ENCODE assay signal across 21 cellular contexts in the genomic region with DNA sequence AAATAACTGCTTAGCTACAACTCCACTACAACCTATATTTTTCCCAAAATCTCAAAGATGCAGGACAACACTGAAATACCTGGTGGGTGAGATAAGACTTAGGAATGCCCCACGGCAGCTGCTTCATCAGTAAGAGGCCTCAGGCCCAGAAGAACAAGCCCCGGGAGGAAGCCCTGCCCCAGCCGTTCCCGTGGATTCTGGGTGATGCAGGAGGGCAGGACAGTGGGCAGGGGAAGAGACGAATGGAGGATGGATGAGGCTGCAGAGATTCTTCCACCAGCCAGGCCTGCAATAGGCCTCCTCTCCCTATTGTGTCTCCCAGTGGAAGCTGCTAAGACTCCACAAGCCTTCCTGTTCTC.
DNase-seq lines count a peak whose midpoint lies in the region; ATAC-seq, FAIRE-seq and TF ChIP-seq lines count a peak whose summit lies in the region.
"Had no signal": no experiment of that assay in that cellular context is flagged by ENCODE, and none has a peak within 500 bp of the region (broad histone marks: within the 10 kb centered on the region; RNA-seq: fewer than 3 reads in every experiment).

No MANE protein-coding gene starts in this region.

- TF ChIP-seq POLR2A in spleen (IDR thresholded peaks at IDR 0.05) (no peak), upper lobe of left lung (IDR thresholded peaks at IDR 0.05) (no peak)

- no peak overlapping the region for H3K9ac ChIP-seq in kidney (ENCODE audit: low read length in 2 of 2)
- H3K9ac ChIP-seq: BLaER1 had no signal

- no peaks in the 10 kb centered on the region for H3K27me3 Mint-ChIP-seq in T-helper 17 cell
- H3K27me3 Mint-ChIP-seq: CD4-positive, alpha-beta memory T cell had no signal

- no peak for TF ChIP-seq CTCF in kidney (IDR thresholded peaks at IDR 0.05; ENCODE audit: borderline replicate concordance, extremely low read depth, insufficient read depth)
- no peak for TF ChIP-seq CTCF in spleen (IDR thresholded peaks at IDR 0.05 in 8 of 11, conservative IDR thresholded peaks at IDR 0.05 in 3 of 11)
- TF ChIP-seq CTCF in upper lobe of left lung (IDR thresholded peaks at IDR 0.05): no peak

- no peak for FAIRE-seq in kidney (lab: Jason Lieb, UNC)
- FAIRE-seq: H1 had no signal

- no peak overlapping the region for H3K4me3 Mint-ChIP-seq in T-helper 17 cell
- H3K4me3 Mint-ChIP-seq: CD4-positive, alpha-beta memory T cell; HFFc6 had no signal

- no peaks in the 10 kb centered on the region for H3K36me3 Mint-ChIP-seq in T-helper 17 cell (ENCODE audit: low read depth)
- H3K36me3 Mint-ChIP-seq: CD4-positive, alpha-beta memory T cell had no signal

- peak overlapping the region; percentile 57 for H3K27ac Mint-ChIP-seq in T-helper 17 cell
- H3K27ac Mint-ChIP-seq: HFFc6 had no signal

- H3K27ac ChIP-seq in kidney (ENCODE audit: low read depth in 2 of 2, low read length in 2 of 2) (no peak overlapping the region), spleen (no peak overlapping the region), upper lobe of left lung (no peak overlapping the region)
- H3K27ac ChIP-seq: BLaER1 had no signal

- H3K9me3 ChIP-seq in T-helper 17 cell (ENCODE audit: control insufficient read depth, low read length, poor library complexity, severe bottlenecking): no peaks in the 10 kb centered on the region
- H3K9me3 ChIP-seq in kidney (ENCODE audit: control insufficient read depth in 1 of 2, low read length in 2 of 2): no peaks in the 10 kb centered on the region
- H3K9me3 ChIP-seq in spleen: no peaks in the 10 kb centered on the region
- no peaks in the 10 kb centered on the region for H3K9me3 ChIP-seq in upper lobe of left lung

- peaks cover 29% of the 10 kb centered on the region for H3K4me1 Mint-ChIP-seq in T-helper 17 cell

- no peak overlapping the region for H3K4me3 ChIP-seq in H7 (ENCODE audit: insufficient read depth, low read depth, low read length)
- no peak overlapping the region for H3K4me3 ChIP-seq in kidney (ENCODE audit: low read length in 2 of 2)
- H3K4me3 ChIP-seq in spleen: no peak overlapping the region
- H3K4me3 ChIP-seq in upper lobe of left lung: no peak overlapping the region
- H3K4me3 ChIP-seq: BLaER1 had no signal

- no peak for ATAC-seq in T-helper 17 cell
- ATAC-seq in upper lobe of left lung (ENCODE audit: low FRiP score in 2 of 2): no peak
- ATAC-seq in GM19452 (IDR thresholded peaks at IDR 0.05; ENCODE audit: unreplicated experiment): no peak
- ATAC-seq in GM19035 (IDR thresholded peaks at IDR 0.05; ENCODE audit: unreplicated experiment): no peak
- ATAC-seq: PC-3 had no signal

- H3K36me3 ChIP-seq in H7 (replicated peaks; ENCODE audit: control insufficient read depth, insufficient read depth, low read length): no peaks in the 10 kb centered on the region
- no peaks in the 10 kb centered on the region for H3K36me3 ChIP-seq in kidney (ENCODE audit: control insufficient read depth in 1 of 2, insufficient read depth in 2 of 2, low read length in 2 of 2)
- no peaks in the 10 kb centered on the region for H3K36me3 ChIP-seq in spleen
- H3K36me3 ChIP-seq in upper lobe of left lung: no peaks in the 10 kb centered on the region
- H3K36me3 ChIP-seq: BLaER1 had no signal

- peak; percentile 31 for DNase-seq in H7
- no peak for DNase-seq in T-helper 17 cell
- peak; percentile 36 for DNase-seq in kidney
- DNase-seq in spleen: peak; percentile 57
- no peak for DNase-seq in upper lobe of left lung
- DNase-seq: CD4-positive, alpha-beta memory T cell; DMS153; GF-D8; HFFc6; KBM-7; NCI-H187 treated with DMSO at 0.1 percent for 48 hours; NCI-H2227 treated with DMSO at 0.1 percent for 48 hours; NCI-H510A treated with DMSO at 0.1 percent for 48 hours; NCI-H82; PC-3; RPMI8226; SIG-M5 had no signal

- H3K4me1 ChIP-seq in kidney (ENCODE audit: control insufficient read depth in 1 of 2, insufficient read depth in 1 of 2, low read depth in 1 of 2, low read length in 2 of 2): no peaks in the 10 kb centered on the region
- H3K4me1 ChIP-seq in spleen: peaks cover 0 to 19% (median 5%) of the 10 kb centered on the region in 6 donors
- no peaks in the 10 kb centered on the region for H3K4me1 ChIP-seq in upper lobe of left lung

- H3K27me3 ChIP-seq in H7 (ENCODE audit: control insufficient read depth, insufficient read depth, low read length): no peaks in the 10 kb centered on the region
- peaks cover 0 to 3% (median 0%) of the 10 kb centered on the region in 7 donors for H3K27me3 ChIP-seq in spleen (replicated peaks in 1 of 7)
- no peaks in the 10 kb centered on the region for H3K27me3 ChIP-seq in upper lobe of left lung
- H3K27me3 ChIP-seq: BLaER1 had no signal

- WGBS in spleen, 5 donors: 74 to 86% (median 77%) methylated on average over 5 of the region's 5 CpGs
- WGBS in upper lobe of left lung, 2 donors: 73 to 79% methylated on average over 4 to 5 of the region's 5 CpGs

- intact Hi-C loops in kidney (cut with DNase I): no loop called here
- intact Hi-C loops in spleen (cut with DNase I; ENCODE audit: low total_unique reads): no loop called here

- no peak for TF ChIP-seq EP300 in upper lobe of left lung (IDR thresholded peaks at IDR 0.05)

Comparison
In these comparisons a context has a peak if more than half of its experiments do, and no peak if none do; other contexts are left out.
1. DNase-seq: peak in H7 (single experiment), kidney (single experiment) and spleen (single experiment); none in T-helper 17 cell (0 of 3) and upper lobe of left lung (0 of 2).